39 cellular contexts compared by ENCODE assay signal in the genomic region with DNA sequence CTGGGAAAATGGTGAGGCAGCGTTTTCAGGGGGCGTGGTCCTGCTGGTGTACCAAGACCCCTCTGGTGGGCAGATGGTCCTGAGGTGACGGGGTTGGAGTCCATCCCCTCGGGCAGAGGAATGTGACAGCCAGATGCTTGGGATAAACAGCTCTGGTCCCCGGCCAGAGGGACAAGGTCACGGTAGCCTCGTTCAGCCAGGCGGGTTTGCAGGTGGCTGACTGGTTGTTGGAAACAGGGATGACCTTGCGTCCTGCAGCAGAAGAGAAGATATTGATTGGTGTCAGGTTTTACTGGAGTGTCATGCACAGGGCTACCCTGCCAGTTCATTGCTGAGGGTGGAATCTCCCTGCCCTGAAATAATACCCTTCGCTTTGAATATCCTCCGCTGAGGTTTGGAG. TPM values are rescaled to one million over a fixed set of nuclear protein-coding genes. Genes with fewer than 3 reads are reported as not detected.
"Had no signal": no experiment of that assay in that cellular context is flagged by ENCODE, and none has a peak within 500 bp of the region (broad histone marks: within the 10 kb centered on the region; RNA-seq: fewer than 3 reads in every experiment).

No MANE protein-coding gene starts in this region.

- H3K27ac ChIP-seq: ascending aorta, cardiac muscle cell, VCaP had no signal

- H3K4me3 Mint-ChIP-seq: activated B cell treated with CpG ODN at 0.5 μM for 24 hours; activated CD4-positive, alpha-beta memory T cell treated with anti-CD3 and anti-CD28 coated beads for 36 hours; activated CD4-positive, alpha-beta T cell treated with anti-CD3 and anti-CD28 coated beads, Interleukin-2, amount 10 ng/mL, durations not matched to agents 24 days and 14 days; activated CD8-positive, alpha-beta T cell treated with anti-CD3 and anti-CD28 coated beads for 36 hours; activated naive CD4-positive, alpha-beta T cell treated with anti-CD3 and anti-CD28 coated beads for 36 hours; activated naive CD8-positive, alpha-beta T cell; activated naive CD8-positive, alpha-beta T cell treated with anti-CD3 and anti-CD28 coated beads, Interleukin-2, amount 10 ng/mL, durations not matched to agents 7 days and 5 days; activated naive CD8-positive, alpha-beta T cell treated with anti-CD3 and anti-CD28 coated beads, Interleukin-2, amount 50 U/mL, for 24 hours; activated T-cell treated with anti-CD3 and anti-CD28 coated beads, Interleukin-2, amount 50 U/mL, for 4 hours; activated T-cell treated with anti-CD3 and anti-CD28 coated beads, Interleukin-2, amount 50 U/mL, for 72 hours; activated T-helper 1 cell treated with anti-CD3 and anti-CD28 coated beads, Interleukin-12 subunit alpha, Interleukin-12 subunit beta, Interleukin-2, Interleukin-4 antibody, amounts not matched to agents 30 ng/mL and 10 ng/mL and 1 ng/mL, durations not matched to agents 14 hours and 24 hours and 36 hours; activated T-helper 17 cell treated with anti-CD3 and anti-CD28 coated beads, Interleukin-2, amount 50 U/mL, for 72 hours; brain; central memory CD8-positive, alpha-beta T cell; T-helper 1 cell treated with Interleukin-12 subunit alpha and Interleukin-12 subunit beta and Interleukin-4 antibody, amounts not matched to agents 30 μg/mL and 1 μg/mL, for 36 hours; T-helper 2 cell treated with Interferon-gamma antibody and Interleukin-4, amounts not matched to agents 5 μg/mL and 100 μg/mL, for 36 hours had no signal

- H3K36me3 ChIP-seq: ascending aorta, cardiac muscle cell had no signal

- ATAC-seq: activated CD8-positive, alpha-beta T cell treated with anti-CD3 and anti-CD28 coated beads for 36 hours; activated naive CD8-positive, alpha-beta T cell treated with anti-CD3 and anti-CD28 coated beads, Interleukin-2, amount 50 U/mL, for 24 hours; activated T-cell treated with anti-CD3 and anti-CD28 coated beads, Interleukin-2, amount 50 U/mL, for 4 hours; activated T-cell treated with anti-CD3 and anti-CD28 coated beads, Interleukin-2, amount 50 U/mL, for 72 hours; activated T-helper 17 cell treated with anti-CD3 and anti-CD28 coated beads, Interleukin-2, amount 50 U/mL, for 72 hours had no signal

- H3K4me3 ChIP-seq: ascending aorta, cardiac muscle cell had no signal

- H3K9me3 ChIP-seq: ascending aorta had no signal

- H3K36me3 Mint-ChIP-seq: activated CD4-positive, alpha-beta memory T cell treated with anti-CD3 and anti-CD28 coated beads for 36 hours; activated naive CD8-positive, alpha-beta T cell; activated naive CD8-positive, alpha-beta T cell treated with anti-CD3 and anti-CD28 coated beads, Interleukin-2, amount 10 ng/mL, durations not matched to agents 7 days and 5 days; brain had no signal

- H3K9me3 Mint-ChIP-seq: activated B cell treated with CpG ODN at 0.5 μM for 24 hours; activated CD4-positive, alpha-beta memory T cell treated with anti-CD3 and anti-CD28 coated beads for 36 hours; activated CD4-positive, alpha-beta T cell treated with anti-CD3 and anti-CD28 coated beads, Interleukin-2, amount 10 ng/mL, durations not matched to agents 24 days and 14 days; activated CD8-positive, alpha-beta T cell treated with anti-CD3 and anti-CD28 coated beads for 36 hours; activated naive CD4-positive, alpha-beta T cell treated with anti-CD3 and anti-CD28 coated beads for 36 hours; activated naive CD8-positive, alpha-beta T cell treated with anti-CD3 and anti-CD28 coated beads, Interleukin-2, amount 10 ng/mL, durations not matched to agents 7 days and 5 days; activated naive CD8-positive, alpha-beta T cell treated with anti-CD3 and anti-CD28 coated beads, Interleukin-2, amount 50 U/mL, for 24 hours; activated T-cell treated with anti-CD3 and anti-CD28 coated beads, Interleukin-2, amount 50 U/mL, for 72 hours; activated T-helper 1 cell treated with anti-CD3 and anti-CD28 coated beads, Interleukin-12 subunit alpha, Interleukin-12 subunit beta, Interleukin-2, Interleukin-4 antibody, amounts not matched to agents 30 ng/mL and 10 ng/mL and 1 ng/mL, durations not matched to agents 14 hours and 24 hours and 36 hours; activated T-helper 17 cell treated with anti-CD3 and anti-CD28 coated beads, Interleukin-2, amount 50 U/mL, for 72 hours; central memory CD8-positive, alpha-beta T cell; T-helper 1 cell treated with Interleukin-12 subunit alpha and Interleukin-12 subunit beta and Interleukin-4 antibody, amounts not matched to agents 30 μg/mL and 1 μg/mL, for 36 hours; T-helper 2 cell treated with Interferon-gamma antibody and Interleukin-4, amounts not matched to agents 5 μg/mL and 100 μg/mL, for 36 hours had no signal

- H3K27ac Mint-ChIP-seq: activated B cell treated with CpG ODN at 0.5 μM for 24 hours; activated CD4-positive, alpha-beta memory T cell treated with anti-CD3 and anti-CD28 coated beads for 36 hours; activated CD4-positive, alpha-beta T cell treated with anti-CD3 and anti-CD28 coated beads, Interleukin-2, amount 10 ng/mL, durations not matched to agents 24 days and 14 days; activated CD8-positive, alpha-beta T cell treated with anti-CD3 and anti-CD28 coated beads for 36 hours; activated naive CD4-positive, alpha-beta T cell treated with anti-CD3 and anti-CD28 coated beads for 36 hours; activated naive CD8-positive, alpha-beta T cell; activated naive CD8-positive, alpha-beta T cell treated with anti-CD3 and anti-CD28 coated beads, Interleukin-2, amount 10 ng/mL, durations not matched to agents 7 days and 5 days; activated naive CD8-positive, alpha-beta T cell treated with anti-CD3 and anti-CD28 coated beads, Interleukin-2, amount 50 U/mL, for 24 hours; activated T-cell treated with anti-CD3 and anti-CD28 coated beads, Interleukin-2, amount 50 U/mL, for 72 hours; activated T-helper 1 cell treated with anti-CD3 and anti-CD28 coated beads, Interleukin-12 subunit alpha, Interleukin-12 subunit beta, Interleukin-2, Interleukin-4 antibody, amounts not matched to agents 30 ng/mL and 10 ng/mL and 1 ng/mL, durations not matched to agents 14 hours and 24 hours and 36 hours; activated T-helper 17 cell treated with anti-CD3 and anti-CD28 coated beads, Interleukin-2, amount 50 U/mL, for 72 hours; T-helper 1 cell treated with Interleukin-12 subunit alpha and Interleukin-12 subunit beta and Interleukin-4 antibody, amounts not matched to agents 30 μg/mL and 1 μg/mL, for 36 hours; T-helper 2 cell treated with Interferon-gamma antibody and Interleukin-4, amounts not matched to agents 5 μg/mL and 100 μg/mL, for 36 hours had no signal

- DNase-seq: activated B cell treated with CpG ODN at 0.5 μM for 24 hours; activated CD4-positive, alpha-beta memory T cell treated with anti-CD3 and anti-CD28 coated beads for 36 hours; activated CD4-positive, alpha-beta T cell treated with anti-CD3 and anti-CD28 coated beads for 4 hours; activated CD4-positive, alpha-beta T cell treated with anti-CD3 and anti-CD28 coated beads, Interleukin-2, amount 10 ng/mL, durations not matched to agents 24 days and 14 days; activated CD4-positive, alpha-beta T cell treated with anti-CD3 and anti-CD28 coated beads, Interleukin-2, amount 50 U/mL, for 1 hour; activated CD4-positive, alpha-beta T cell treated with anti-CD3 and anti-CD28 coated beads, Interleukin-2, amount 50 U/mL, for 4 hours; activated CD4-positive, CD25-positive, alpha-beta regulatory T cell treated with anti-CD3 and anti-CD28 coated beads, Interleukin-2, amount 50 U/mL, for 72 hours; activated CD8-positive, alpha-beta memory T cell treated with anti-CD3 and anti-CD28 coated beads, Interleukin-2, amount 50 U/mL, for 4 hours; activated CD8-positive, alpha-beta T cell treated with anti-CD3 and anti-CD28 coated beads for 36 hours; activated effector memory CD4-positive, alpha-beta T cell treated with anti-CD3 and anti-CD28 coated beads, Interleukin-2, amount 50 U/mL, for 16 hours; activated gamma-delta T cell treated with Interleukin-2 at 50 U/mL for 16 hours; activated naive CD4-positive, alpha-beta T cell; activated naive CD4-positive, alpha-beta T cell treated with anti-CD3 and anti-CD28 coated beads for 36 hours; activated naive CD4-positive, alpha-beta T cell treated with anti-CD3 and anti-CD28 coated beads, Interleukin-2, amount 50 U/mL, for 16 hours; activated naive CD8-positive, alpha-beta T cell treated with anti-CD3 and anti-CD28 coated beads, Interleukin-2, amount 10 ng/mL, durations not matched to agents 7 days and 5 days; activated naive CD8-positive, alpha-beta T cell treated with anti-CD3 and anti-CD28 coated beads, Interleukin-2, amount 50 U/mL, for 24 hours; activated T-cell treated with anti-CD3 and anti-CD28 coated beads for 4 hours; activated T-cell treated with anti-CD3 and anti-CD28 coated beads, Interleukin-2, amount 50 U/mL, for 1 hour; activated T-cell treated with anti-CD3 and anti-CD28 coated beads, Interleukin-2, amount 50 U/mL, for 4 hours; activated T-cell treated with anti-CD3 and anti-CD28 coated beads, Interleukin-2, amount 50 U/mL, for 72 hours; amygdala; anterior cingulate cortex; caudate nucleus; SW 1271; T-helper 1 cell; T-helper 2 cell; T-helper 9 cell had no signal

- H3K27me3 ChIP-seq: ascending aorta had no signal

- H3K4me1 Mint-ChIP-seq: activated B cell treated with CpG ODN at 0.5 μM for 24 hours; activated CD4-positive, alpha-beta T cell treated with anti-CD3 and anti-CD28 coated beads, Interleukin-2, amount 10 ng/mL, durations not matched to agents 24 days and 14 days; activated naive CD8-positive, alpha-beta T cell treated with anti-CD3 and anti-CD28 coated beads, Interleukin-2, amount 10 ng/mL, durations not matched to agents 7 days and 5 days; activated naive CD8-positive, alpha-beta T cell treated with anti-CD3 and anti-CD28 coated beads, Interleukin-2, amount 50 U/mL, for 24 hours; central memory CD8-positive, alpha-beta T cell had no signal

RNA-seq across cellular contexts. Expression of a gene that starts 43.3 kb away (rescaled TPM):
- total RNA-seq: activated CD4-positive, alpha-beta memory T cell treated with anti-CD3 and anti-CD28 coated beads for 36 hours; activated CD4-positive, alpha-beta T cell treated with anti-CD3 and anti-CD28 coated beads, Interleukin-2, amount 10 ng/mL, durations not matched to agents 24 days and 14 days; activated CD8-positive, alpha-beta memory T cell treated with anti-CD3 and anti-CD28 coated beads for 36 hours; activated CD8-positive, alpha-beta T cell treated with anti-CD3 and anti-CD28 coated beads for 36 hours; activated naive CD4-positive, alpha-beta T cell treated with anti-CD3 and anti-CD28 coated beads for 36 hours; activated naive CD8-positive, alpha-beta T cell treated with anti-CD3 and anti-CD28 coated beads, Interleukin-2, amount 10 ng/mL, durations not matched to agents 7 days and 5 days; activated T-cell treated with anti-CD3 and anti-CD28 coated beads, Interleukin-2, amount 50 U/mL, for 72 hours; activated T-helper 1 cell treated with anti-CD3 and anti-CD28 coated beads, Interleukin-12 subunit alpha, Interleukin-12 subunit beta, Interleukin-2, Interleukin-4 antibody, amounts not matched to agents 30 ng/mL and 10 ng/mL and 1 ng/mL, durations not matched to agents 14 hours and 24 hours and 36 hours; activated T-helper 17 cell treated with anti-CD3 and anti-CD28 coated beads, Interleukin-2, amount 50 U/mL, for 72 hours; ascending aorta; bronchial epithelial cell had no signal
